Comparison of ENCODE assay signal across 2 cellular contexts in the genomic region with DNA sequence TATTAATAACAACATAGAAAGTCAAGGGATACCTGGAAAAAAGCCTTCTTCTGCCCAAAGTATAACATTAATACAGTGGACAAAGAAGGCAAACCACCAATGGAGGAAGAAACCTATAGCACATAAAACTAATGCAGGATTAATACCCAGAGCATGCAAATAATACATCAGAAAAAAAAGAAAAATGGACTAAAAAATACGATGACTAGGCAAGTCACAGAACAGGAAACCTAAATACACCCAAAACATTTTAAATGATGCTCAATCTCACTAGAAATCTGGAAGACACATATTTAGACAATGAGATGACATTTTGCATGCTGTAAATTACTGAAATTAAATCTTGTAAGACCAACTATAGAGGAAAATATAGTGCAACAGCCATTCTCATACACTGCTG.
TF ChIP-seq lines count a peak whose summit lies in the region.

No MANE protein-coding gene starts in this region.

TF ChIP-seq in GM23338, 12 proteins besides CTCF, POLR2A, EP300 and RAD21:
- TF ChIP-seq CREB1 (CRISPR knock-in tag; IDR thresholded peaks at IDR 0.05; ENCODE audit: low read depth) (no peak), JUNB (IDR thresholded peaks at IDR 0.05; ENCODE audit: unreplicated experiment) (no peak)
TF ChIP-seq in GM23338: peak in this region for 0.

TF ChIP-seq in K562, 482 proteins besides CTCF, POLR2A, EP300 and RAD21:
- TF ChIP-seq ZBTB43 (CRISPR knock-in tag; IDR thresholded peaks at IDR 0.05) (no peak), GATA2 (CRISPR knock-in tag; IDR thresholded peaks at IDR 0.05) (no peak), HMGN3 (IDR thresholded peaks at IDR 0.05; ENCODE audit: borderline replicate concordance, extremely low read depth, insufficient read length, low read depth, low read length) (no peak), PRPF4 (IDR thresholded peaks at IDR 0.05; ENCODE audit: insufficient read depth, low read depth, low read length, poor library complexity, severe bottlenecking) (no peak), GABPB1 (CRISPR knock-in tag; IDR thresholded peaks at IDR 0.05) (no peak), ZNF316 (IDR thresholded peaks at IDR 0.05) (peak; percentile 90), ZC3H8 (IDR thresholded peaks at IDR 0.05) (no peak), RNF2 (IDR thresholded peaks at IDR 0.05) (no peak), POLR3G (IDR thresholded peaks at IDR 0.05; ENCODE audit: extremely low read depth, insufficient read length, insufficient replicate concordance) (no peak), SAFB (IDR thresholded peaks at IDR 0.05; ENCODE audit: borderline replicate concordance, low read depth, low read length) (no peak), RUNX1 (IDR thresholded peaks at IDR 0.05; ENCODE audit: low read depth) (no peak), ZNF57 (CRISPR knock-in tag; IDR thresholded peaks at IDR 0.05) (no peak), HCFC1 (IDR thresholded peaks at IDR 0.05; ENCODE audit: low read depth, low read length) (no peak), POLR3A (IDR thresholded peaks at IDR 0.05; ENCODE audit: borderline replicate concordance, extremely low read depth, insufficient read depth, insufficient read length) (no peak), POLR2B (IDR thresholded peaks at IDR 0.05; ENCODE audit: low read depth, partially characterized antibody) (no peak), CEBPG (CRISPR knock-in tag; IDR thresholded peaks at IDR 0.05) (no peak), CEBPG (tag; conservative IDR thresholded peaks at IDR 0.05 in 1 of 2, IDR thresholded peaks at IDR 0.05 in 1 of 2) (no peak), MAFG (tag; conservative IDR thresholded peaks at IDR 0.05) (peak; percentile 52), C11orf30 (IDR thresholded peaks at IDR 0.05; ENCODE audit: low read depth) (peak; percentile 74), KAT7 (CRISPR knock-in tag; IDR thresholded peaks at IDR 0.05; ENCODE audit: borderline replicate concordance) (no peak), MAFF (IDR thresholded peaks at IDR 0.05; ENCODE audit: low read length) (peak; percentile 18; the same call in 1 of the 2 replicates), ZNF354B (CRISPR knock-in tag; IDR thresholded peaks at IDR 0.05) (no peak), SREBF1 (IDR thresholded peaks at IDR 0.05; ENCODE audit: borderline replicate concordance, low read depth, low read length) (no peak), RBM22 (IDR thresholded peaks at IDR 0.05; ENCODE audit: low read depth, low read length, poor library complexity, severe bottlenecking) (no peak), ZNF431 (CRISPR knock-in tag; IDR thresholded peaks at IDR 0.05) (no peak), NFATC3 (IDR thresholded peaks at IDR 0.05) (no peak), CREM (IDR thresholded peaks at IDR 0.05; ENCODE audit: low read depth) (no peak)
- TF ChIP-seq, protein P1, sequence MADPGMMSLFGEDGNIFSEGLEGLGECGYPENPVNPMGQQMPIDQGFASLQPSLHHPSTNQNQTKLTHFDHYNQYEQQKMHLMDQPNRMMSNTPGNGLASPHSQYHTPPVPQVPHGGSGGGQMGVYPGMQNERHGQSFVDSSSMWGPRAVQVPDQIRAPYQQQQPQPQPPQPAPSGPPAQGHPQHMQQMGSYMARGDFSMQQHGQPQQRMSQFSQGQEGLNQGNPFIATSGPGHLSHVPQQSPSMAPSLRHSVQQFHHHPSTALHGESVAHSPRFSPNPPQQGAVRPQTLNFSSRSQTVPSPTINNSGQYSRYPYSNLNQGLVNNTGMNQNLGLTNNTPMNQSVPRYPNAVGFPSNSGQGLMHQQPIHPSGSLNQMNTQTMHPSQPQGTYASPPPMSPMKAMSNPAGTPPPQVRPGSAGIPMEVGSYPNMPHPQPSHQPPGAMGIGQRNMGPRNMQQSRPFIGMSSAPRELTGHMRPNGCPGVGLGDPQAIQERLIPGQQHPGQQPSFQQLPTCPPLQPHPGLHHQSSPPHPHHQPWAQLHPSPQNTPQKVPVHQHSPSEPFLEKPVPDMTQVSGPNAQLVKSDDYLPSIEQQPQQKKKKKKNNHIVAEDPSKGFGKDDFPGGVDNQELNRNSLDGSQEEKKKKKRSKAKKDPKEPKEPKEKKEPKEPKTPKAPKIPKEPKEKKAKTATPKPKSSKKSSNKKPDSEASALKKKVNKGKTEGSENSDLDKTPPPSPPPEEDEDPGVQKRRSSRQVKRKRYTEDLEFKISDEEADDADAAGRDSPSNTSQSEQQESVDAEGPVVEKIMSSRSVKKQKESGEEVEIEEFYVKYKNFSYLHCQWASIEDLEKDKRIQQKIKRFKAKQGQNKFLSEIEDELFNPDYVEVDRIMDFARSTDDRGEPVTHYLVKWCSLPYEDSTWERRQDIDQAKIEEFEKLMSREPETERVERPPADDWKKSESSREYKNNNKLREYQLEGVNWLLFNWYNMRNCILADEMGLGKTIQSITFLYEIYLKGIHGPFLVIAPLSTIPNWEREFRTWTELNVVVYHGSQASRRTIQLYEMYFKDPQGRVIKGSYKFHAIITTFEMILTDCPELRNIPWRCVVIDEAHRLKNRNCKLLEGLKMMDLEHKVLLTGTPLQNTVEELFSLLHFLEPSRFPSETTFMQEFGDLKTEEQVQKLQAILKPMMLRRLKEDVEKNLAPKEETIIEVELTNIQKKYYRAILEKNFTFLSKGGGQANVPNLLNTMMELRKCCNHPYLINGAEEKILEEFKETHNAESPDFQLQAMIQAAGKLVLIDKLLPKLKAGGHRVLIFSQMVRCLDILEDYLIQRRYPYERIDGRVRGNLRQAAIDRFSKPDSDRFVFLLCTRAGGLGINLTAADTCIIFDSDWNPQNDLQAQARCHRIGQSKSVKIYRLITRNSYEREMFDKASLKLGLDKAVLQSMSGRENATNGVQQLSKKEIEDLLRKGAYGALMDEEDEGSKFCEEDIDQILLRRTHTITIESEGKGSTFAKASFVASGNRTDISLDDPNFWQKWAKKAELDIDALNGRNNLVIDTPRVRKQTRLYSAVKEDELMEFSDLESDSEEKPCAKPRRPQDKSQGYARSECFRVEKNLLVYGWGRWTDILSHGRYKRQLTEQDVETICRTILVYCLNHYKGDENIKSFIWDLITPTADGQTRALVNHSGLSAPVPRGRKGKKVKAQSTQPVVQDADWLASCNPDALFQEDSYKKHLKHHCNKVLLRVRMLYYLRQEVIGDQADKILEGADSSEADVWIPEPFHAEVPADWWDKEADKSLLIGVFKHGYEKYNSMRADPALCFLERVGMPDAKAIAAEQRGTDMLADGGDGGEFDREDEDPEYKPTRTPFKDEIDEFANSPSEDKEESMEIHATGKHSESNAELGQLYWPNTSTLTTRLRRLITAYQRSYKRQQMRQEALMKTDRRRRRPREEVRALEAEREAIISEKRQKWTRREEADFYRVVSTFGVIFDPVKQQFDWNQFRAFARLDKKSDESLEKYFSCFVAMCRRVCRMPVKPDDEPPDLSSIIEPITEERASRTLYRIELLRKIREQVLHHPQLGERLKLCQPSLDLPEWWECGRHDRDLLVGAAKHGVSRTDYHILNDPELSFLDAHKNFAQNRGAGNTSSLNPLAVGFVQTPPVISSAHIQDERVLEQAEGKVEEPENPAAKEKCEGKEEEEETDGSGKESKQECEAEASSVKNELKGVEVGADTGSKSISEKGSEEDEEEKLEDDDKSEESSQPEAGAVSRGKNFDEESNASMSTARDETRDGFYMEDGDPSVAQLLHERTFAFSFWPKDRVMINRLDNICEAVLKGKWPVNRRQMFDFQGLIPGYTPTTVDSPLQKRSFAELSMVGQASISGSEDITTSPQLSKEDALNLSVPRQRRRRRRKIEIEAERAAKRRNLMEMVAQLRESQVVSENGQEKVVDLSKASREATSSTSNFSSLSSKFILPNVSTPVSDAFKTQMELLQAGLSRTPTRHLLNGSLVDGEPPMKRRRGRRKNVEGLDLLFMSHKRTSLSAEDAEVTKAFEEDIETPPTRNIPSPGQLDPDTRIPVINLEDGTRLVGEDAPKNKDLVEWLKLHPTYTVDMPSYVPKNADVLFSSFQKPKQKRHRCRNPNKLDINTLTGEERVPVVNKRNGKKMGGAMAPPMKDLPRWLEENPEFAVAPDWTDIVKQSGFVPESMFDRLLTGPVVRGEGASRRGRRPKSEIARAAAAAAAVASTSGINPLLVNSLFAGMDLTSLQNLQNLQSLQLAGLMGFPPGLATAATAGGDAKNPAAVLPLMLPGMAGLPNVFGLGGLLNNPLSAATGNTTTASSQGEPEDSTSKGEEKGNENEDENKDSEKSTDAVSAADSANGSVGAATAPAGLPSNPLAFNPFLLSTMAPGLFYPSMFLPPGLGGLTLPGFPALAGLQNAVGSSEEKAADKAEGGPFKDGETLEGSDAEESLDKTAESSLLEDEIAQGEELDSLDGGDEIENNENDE (IDR thresholded peaks at IDR 0.05; ENCODE audit: low read depth, low read length), result no peak
- TF ChIP-seq, protein P2, sequence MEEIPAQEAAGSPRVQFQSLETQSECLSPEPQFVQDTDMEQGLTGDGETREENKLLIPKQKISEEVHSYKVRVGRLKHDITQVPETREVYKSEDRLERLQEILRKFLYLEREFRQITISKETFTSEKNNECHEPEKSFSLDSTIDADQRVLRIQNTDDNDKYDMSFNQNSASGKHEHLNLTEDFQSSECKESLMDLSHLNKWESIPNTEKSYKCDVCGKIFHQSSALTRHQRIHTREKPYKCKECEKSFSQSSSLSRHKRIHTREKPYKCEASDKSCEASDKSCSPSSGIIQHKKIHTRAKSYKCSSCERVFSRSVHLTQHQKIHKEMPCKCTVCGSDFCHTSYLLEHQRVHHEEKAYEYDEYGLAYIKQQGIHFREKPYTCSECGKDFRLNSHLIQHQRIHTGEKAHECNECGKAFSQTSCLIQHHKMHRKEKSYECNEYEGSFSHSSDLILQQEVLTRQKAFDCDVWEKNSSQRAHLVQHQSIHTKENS (CRISPR knock-in tag; IDR thresholded peaks at IDR 0.05), result no peak
